8 cellular contexts compared by ENCODE assay signal in genomic region chr2:59888015-59888414, GRCh38.
DNase-seq lines count a peak whose midpoint lies in the region; ATAC-seq and TF ChIP-seq lines count a peak whose summit lies in the region.

No MANE protein-coding gene starts in this region.

- POLR2A ChIA-PET in activated CD8-positive, alpha-beta T cell treated with anti-CD3 and anti-CD28 coated beads, Interleukin-2, amount 10 ng/mL, durations not matched to agents 7 days and 5 days (lab: Charles Lee), result no interaction called here

- TF ChIP-seq CTCF in tibial nerve (IDR thresholded peaks at IDR 0.05), result no peak

- H3K27me3 Mint-ChIP-seq in activated CD8-positive, alpha-beta T cell treated with anti-CD3 and anti-CD28 coated beads, Interleukin-2, amount 10 ng/mL, durations not matched to agents 7 days and 5 days (ENCODE audit: low read depth), result no peaks in the 10 kb centered on the region

- no peaks in the 10 kb centered on the region for H3K36me3 Mint-ChIP-seq in activated CD8-positive, alpha-beta T cell treated with anti-CD3 and anti-CD28 coated beads, Interleukin-2, amount 10 ng/mL, durations not matched to agents 7 days and 5 days (ENCODE audit: low read depth)

- H3K27me3 ChIP-seq in tibial nerve, result no peaks in the 10 kb centered on the region

- H3K36me3 ChIP-seq in tibial nerve, result no peaks in the 10 kb centered on the region

- peaks cover 45% of the 10 kb centered on the region for H3K4me1 Mint-ChIP-seq in activated CD8-positive, alpha-beta T cell treated with anti-CD3 and anti-CD28 coated beads, Interleukin-2, amount 10 ng/mL, durations not matched to agents 7 days and 5 days (ENCODE audit: low read depth)

- 54 to 58% methylated on average over 3 of the region's 3 CpGs for WGBS in tibial nerve, 2 donors

- peak overlapping the region; percentile 64 for H3K27ac Mint-ChIP-seq in activated CD8-positive, alpha-beta T cell treated with anti-CD3 and anti-CD28 coated beads, Interleukin-2, amount 10 ng/mL, durations not matched to agents 7 days and 5 days

- peak overlapping the region; percentile 38 for H3K4me3 Mint-ChIP-seq in activated CD8-positive, alpha-beta T cell treated with anti-CD3 and anti-CD28 coated beads, Interleukin-2, amount 10 ng/mL, durations not matched to agents 7 days and 5 days

- no peaks in the 10 kb centered on the region for H3K9me3 Mint-ChIP-seq in activated CD8-positive, alpha-beta T cell treated with anti-CD3 and anti-CD28 coated beads, Interleukin-2, amount 10 ng/mL, durations not matched to agents 7 days and 5 days (ENCODE audit: insufficient read depth)

- H3K9me3 ChIP-seq in tibial nerve, result no peaks in the 10 kb centered on the region

- no peak for DNase-seq in activated CD4-positive, CD25-positive, alpha-beta regulatory T cell treated with anti-CD3 and anti-CD28 coated beads, Interleukin-2, amount 50 U/mL, for 72 hours
- peak; percentile 81 for DNase-seq in activated CD8-positive, alpha-beta T cell treated with anti-CD3 and anti-CD28 coated beads, Interleukin-2, amount 10 ng/mL, durations not matched to agents 7 days and 5 days
- DNase-seq in stimulated activated CD8-positive, alpha-beta memory T cell treated with anti-CD3 and anti-CD28 coated beads, Interleukin-12 subunit alpha, Interleukin-12 subunit beta, amount 100 ng/mL, for 1 hour (ENCODE audit: low read depth), result peak; percentile 28
- DNase-seq in tibial nerve (ENCODE audit: low spot score in 2 of 2) (no peak), NCI-H187 treated with DMSO at 0.1 percent for 48 hours (lab: John Stamatoyannopoulos, UW) (no peak), dermis blood vessel endothelial cell (no peak)

- TF ChIP-seq POLR2A in tibial nerve (IDR thresholded peaks at IDR 0.05), result no peak

- H3K27ac ChIP-seq in tibial nerve, result no peak overlapping the region

- H3K4me3 ChIP-seq in tibial nerve, result no peak overlapping the region

- H3K4me1 ChIP-seq in tibial nerve, result no peaks in the 10 kb centered on the region

- CTCF ChIA-PET in activated CD8-positive, alpha-beta T cell treated with anti-CD3 and anti-CD28 coated beads, Interleukin-2, amount 10 ng/mL, durations not matched to agents 7 days and 5 days (lab: Charles Lee), result interaction anchor here (0.6 to 1.8 kb wide), 10 partner anchors 9 to 1179 kb away, joined by 3 to 6 read pairs (median 3); no protein-coding TSS in a partner anchor

- peak; percentile 42 to 62 for ATAC-seq in activated CD4-positive, CD25-positive, alpha-beta regulatory T cell treated with anti-CD3 and anti-CD28 coated beads, Interleukin-2, amount 50 U/mL, for 24 hours
- ATAC-seq in HG03097 (IDR thresholded peaks at IDR 0.05; ENCODE audit: low FRiP score, unreplicated experiment), result peak; percentile 93
- peak; percentile 99 for ATAC-seq in activated CD8-positive, alpha-beta T cell treated with anti-CD3 and anti-CD28 coated beads, Interleukin-2, amount 10 ng/mL, durations not matched to agents 7 days and 5 days

- no peak for TF ChIP-seq EP300 in tibial nerve (IDR thresholded peaks at IDR 0.05)

Comparison
In these comparisons a context has a peak if more than half of its experiments do, and no peak if none do; other contexts are left out.
1. DNase-seq: peak in activated CD8-positive, alpha-beta T cell treated with anti-CD3 and anti-CD28 coated beads, Interleukin-2, amount 10 ng/mL, durations not matched to agents 7 days and 5 days (single experiment) and stimulated activated CD8-positive, alpha-beta memory T cell treated with anti-CD3 and anti-CD28 coated beads, Interleukin-12 subunit alpha, Interleukin-12 subunit beta, amount 100 ng/mL, for 1 hour (single experiment); none in activated CD4-positive, CD25-positive, alpha-beta regulatory T cell treated with anti-CD3 and anti-CD28 coated beads, Interleukin-2, amount 50 U/mL, for 72 hours (single experiment), tibial nerve (0 of 2), NCI-H187 treated with DMSO at 0.1 percent for 48 hours (single experiment) and dermis blood vessel endothelial cell (single experiment).
2. Peak in every context shown above with its lines, with median percentiles within 50 percentile points of each other: ATAC-seq.